ENCODE assay signal across 8 cellular contexts in genomic region chr2:147331790-147332419, GRCh38.
DNase-seq lines count a peak whose midpoint lies in the region; ATAC-seq, FAIRE-seq and TF ChIP-seq lines count a peak whose summit lies in the region.

No MANE protein-coding gene starts in this region.

- peaks cover 0 to 2% (median 0%) of the 10 kb centered on the region in 5 donors for H3K27me3 Mint-ChIP-seq in naive thymus-derived CD4-positive, alpha-beta T cell

- CTCF ChIA-PET in naive thymus-derived CD4-positive, alpha-beta T cell (lab: Charles Lee): interaction anchor here (0.6 to 1.3 kb wide), 2 partner anchors 43 to 274 kb away, joined by 4 read pairs; no protein-coding TSS in a partner anchor

- H3K4me1 Mint-ChIP-seq in naive thymus-derived CD4-positive, alpha-beta T cell: peaks cover 2 to 25% (median 10%) of the 10 kb centered on the region in 7 donors

- H3K36me3 Mint-ChIP-seq in naive thymus-derived CD4-positive, alpha-beta T cell: peaks cover 0 to 5% (median 0%) of the 10 kb centered on the region in 5 donors

- peak; percentile 53 for TF ChIP-seq CTCF in bronchial epithelial cell (IDR thresholded peaks at IDR 0.05; ENCODE audit: insufficient read depth, low read length, severe bottlenecking)

- peak; percentile 74 for ATAC-seq in HG02798 (IDR thresholded peaks at IDR 0.05; ENCODE audit: poor library complexity, unreplicated experiment)
- ATAC-seq in naive thymus-derived CD4-positive, alpha-beta T cell: peak; percentile 52
- ATAC-seq in HG02938 (IDR thresholded peaks at IDR 0.05; ENCODE audit: unreplicated experiment): no peak

- no peak overlapping the region for H3K27ac ChIP-seq in naive thymus-derived CD4-positive, alpha-beta T cell (ENCODE audit: low read depth, low read length)

- H3K27me3 ChIP-seq in bronchial epithelial cell (ENCODE audit: control insufficient read depth, insufficient read depth, low read length): no peaks in the 10 kb centered on the region
- no peaks in the 10 kb centered on the region for H3K27me3 ChIP-seq in naive thymus-derived CD4-positive, alpha-beta T cell (ENCODE audit: control insufficient read depth in 2 of 2, insufficient read depth in 2 of 2, low read length in 2 of 2)

- peak overlapping the region in 1 of 10 donors; percentile 28 for H3K4me3 Mint-ChIP-seq in naive thymus-derived CD4-positive, alpha-beta T cell

- H3K27ac Mint-ChIP-seq in naive thymus-derived CD4-positive, alpha-beta T cell: no peak overlapping the region

- H3K9me3 Mint-ChIP-seq in naive thymus-derived CD4-positive, alpha-beta T cell: peaks cover 0 to 6% (median 0%) of the 10 kb centered on the region in 11 donors

- H3K4me3 ChIP-seq in bronchial epithelial cell (ENCODE audit: low read depth, low read length): no peak overlapping the region
- H3K4me3 ChIP-seq in naive thymus-derived CD4-positive, alpha-beta T cell (ENCODE audit: low read length): no peak overlapping the region

- no peak for FAIRE-seq in bronchial epithelial cell (lab: Jason Lieb, UNC)

- no peaks in the 10 kb centered on the region for H3K4me1 ChIP-seq in naive thymus-derived CD4-positive, alpha-beta T cell (ENCODE audit: control insufficient read depth in 2 of 2, insufficient read depth in 2 of 2, low read length in 2 of 2)

- no peaks in the 10 kb centered on the region for H3K36me3 ChIP-seq in bronchial epithelial cell (ENCODE audit: control insufficient read depth, insufficient read depth, low read length)
- no peaks in the 10 kb centered on the region for H3K36me3 ChIP-seq in naive thymus-derived CD4-positive, alpha-beta T cell (ENCODE audit: control insufficient read depth in 2 of 3, insufficient read depth in 3 of 3, low read length in 3 of 3)

- POLR2A ChIA-PET in naive thymus-derived CD4-positive, alpha-beta T cell (lab: Charles Lee): no interaction called here

- intact Hi-C loops in naive thymus-derived CD4-positive, alpha-beta T cell (cut with micrococcal nuclease): loop anchor here (1.0 to 10.0 kb wide), 7 partner anchors 44 to 583 kb away; no protein-coding TSS in a partner anchor

- no peaks in the 10 kb centered on the region for H3K9me3 ChIP-seq in naive thymus-derived CD4-positive, alpha-beta T cell (ENCODE audit: control insufficient read depth in 2 of 3, low read length in 3 of 3)

- peak; percentile 16 for DNase-seq in activated T-cell treated with anti-CD3 and anti-CD28 coated beads for 24 hours (ENCODE audit: low read depth)
- DNase-seq in activated T-cell treated with anti-CD3 and anti-CD28 coated beads, Interleukin-2, amount 50 U/mL, for 1 hour: no peak
- peak; percentile 31 for DNase-seq in NCI-H774 (lab: John Stamatoyannopoulos, UW)
- DNase-seq in bronchial epithelial cell (ENCODE audit: low read depth): peak; percentile 54
- peak in 4 of 9 donors; percentile 22 to 29 (median 25) for DNase-seq in naive thymus-derived CD4-positive, alpha-beta T cell
- no peak for DNase-seq in globus pallidus (ENCODE audit: low spot score)

Comparison
In these comparisons a context has a peak if more than half of its experiments do, and no peak if none do; other contexts are left out.
1. DNase-seq: peak in activated T-cell treated with anti-CD3 and anti-CD28 coated beads for 24 hours (single experiment), NCI-H774 (single experiment) and bronchial epithelial cell (single experiment); none in activated T-cell treated with anti-CD3 and anti-CD28 coated beads, Interleukin-2, amount 50 U/mL, for 1 hour (single experiment) and globus pallidus (single experiment).